Comparison of ENCODE assay signal across 17 cellular contexts in the genomic region with DNA sequence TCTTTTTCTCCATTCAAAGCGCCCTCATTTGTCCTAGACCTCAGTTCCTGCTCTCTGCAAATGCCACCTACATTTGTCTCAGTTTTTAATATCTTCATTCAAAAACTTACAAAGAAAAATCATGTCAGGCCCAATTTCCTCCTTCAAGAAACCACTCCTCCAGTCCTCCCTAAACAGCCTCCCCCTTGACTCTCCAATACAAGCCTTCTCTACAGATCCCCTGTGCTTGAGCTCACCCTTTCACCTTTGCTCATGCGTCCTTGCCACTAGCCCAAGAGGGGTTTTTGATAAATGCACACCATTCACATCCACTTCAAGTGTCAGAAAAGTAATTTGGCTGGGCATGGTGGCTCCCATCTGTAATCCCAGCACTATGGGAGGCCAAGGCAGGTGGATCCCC.
DNase-seq lines count a peak whose midpoint lies in the region; ATAC-seq and TF ChIP-seq lines count a peak whose summit lies in the region.
"Had no signal": no experiment of that assay in that cellular context is flagged by ENCODE, and none has a peak within 500 bp of the region (broad histone marks: within the 10 kb centered on the region; RNA-seq: fewer than 3 reads in every experiment).

No MANE protein-coding gene starts in this region.

- peaks cover 19% of the 10 kb centered on the region for H3K4me1 ChIP-seq in IMR-90 (ENCODE audit: control insufficient read depth, insufficient read depth, low read length)

- no peak overlapping the region for H3K18ac ChIP-seq in IMR-90 (ENCODE audit: low read depth, low read length)

- no peaks in the 10 kb centered on the region for H3K27me3 ChIP-seq in IMR-90 (ENCODE audit: control insufficient read depth, insufficient read depth, low read length)
- H3K27me3 ChIP-seq: BLaER1 treated with 17β-estradiol and CSF1 and Interleukin-3, amounts not matched to agents 10 nM and 100 nM had no signal

- intact Hi-C loops in IMR-90 (cut with micrococcal nuclease) = no loop called here

- H2BK120ac ChIP-seq in IMR-90 (ENCODE audit: low read depth, low read length) = peak overlapping the region; percentile 16; the same call in 1 of the 2 replicates

- no peaks in the 10 kb centered on the region for H3K36me3 Mint-ChIP-seq in activated T-cell treated with anti-CD3 and anti-CD28 coated beads, Interleukin-2, amount 50 U/mL, for 24 hours (ENCODE audit: low read depth)
- H3K36me3 Mint-ChIP-seq in activated T-cell treated with anti-CD3 and anti-CD28 coated beads, Interleukin-2, amount 50 U/mL, for 72 hours (ENCODE audit: insufficient read depth in 2 of 2) = peaks cover 0 to 2% of the 10 kb centered on the region in 2 donors
- H3K36me3 Mint-ChIP-seq in memory B cell = peaks cover 4% of the 10 kb centered on the region
- H3K36me3 Mint-ChIP-seq in stimulated activated memory B cell treated with anti-CD40 and anti-IgM and Interleukin-4, amounts not matched to agents 10 μg/mL and 1 μg/mL and 100 μg/mL, for 72 hours = no peaks in the 10 kb centered on the region

- ATAC-seq in activated T-cell treated with anti-CD3 and anti-CD28 coated beads, Interleukin-2, amount 50 U/mL, for 72 hours (replicated peaks in 1 of 2) = no peak
- ATAC-seq in IMR-90 (ENCODE audit: low read depth) (no peak), memory B cell (ENCODE audit: low read depth) (no peak)
- no peak for ATAC-seq in stimulated activated memory B cell treated with anti-CD40 and anti-IgM and Interleukin-4, amounts not matched to agents 10 μg/mL and 1 μg/mL and 100 μg/mL, for 72 hours
- ATAC-seq: PC-3 had no signal

- no peak overlapping the region for H3K9ac ChIP-seq in IMR-90 (ENCODE audit: low read depth, low read length)

- peaks cover 9% of the 10 kb centered on the region for H3K9me1 ChIP-seq in IMR-90 (ENCODE audit: insufficient read depth, low read length)

- no peaks in the 10 kb centered on the region for H3K27me3 Mint-ChIP-seq in activated T-cell treated with anti-CD3 and anti-CD28 coated beads, Interleukin-2, amount 50 U/mL, for 24 hours
- no peaks in the 10 kb centered on the region for H3K27me3 Mint-ChIP-seq in activated T-cell treated with anti-CD3 and anti-CD28 coated beads, Interleukin-2, amount 50 U/mL, for 72 hours (ENCODE audit: low read depth)
- no peaks in the 10 kb centered on the region for H3K27me3 Mint-ChIP-seq in memory B cell
- H3K27me3 Mint-ChIP-seq in stimulated activated memory B cell treated with anti-CD40 and anti-IgM and Interleukin-4, amounts not matched to agents 10 μg/mL and 1 μg/mL and 100 μg/mL, for 72 hours = no peaks in the 10 kb centered on the region

- H3K4me3 ChIP-seq in IMR-90 (ENCODE audit: insufficient read depth, low read depth, low read length) = no peak overlapping the region
- H3K4me3 ChIP-seq: BLaER1 treated with 17β-estradiol and CSF1 and Interleukin-3, amounts not matched to agents 10 nM and 100 nM; GM23338 had no signal

- peak overlapping the region; percentile 7 for H2AK9ac ChIP-seq in IMR-90 (replicated peaks; ENCODE audit: low read depth, low read length, poor library complexity)

- H2AFZ ChIP-seq in IMR-90 (replicated peaks; ENCODE audit: low read length, poor library complexity) = no peak overlapping the region
- H2AFZ ChIP-seq: GM23338 had no signal

- H2BK20ac ChIP-seq in IMR-90 (ENCODE audit: low read depth, low read length) = no peak overlapping the region

- H3K27ac Mint-ChIP-seq in activated T-cell treated with anti-CD3 and anti-CD28 coated beads, Interleukin-2, amount 50 U/mL, for 24 hours = peak overlapping the region; percentile 7
- no peak overlapping the region for H3K27ac Mint-ChIP-seq in activated T-cell treated with anti-CD3 and anti-CD28 coated beads, Interleukin-2, amount 50 U/mL, for 72 hours
- H3K27ac Mint-ChIP-seq in memory B cell = peak overlapping the region; percentile 5
- peak overlapping the region; percentile 23 for H3K27ac Mint-ChIP-seq in stimulated activated memory B cell treated with anti-CD40 and anti-IgM and Interleukin-4, amounts not matched to agents 10 μg/mL and 1 μg/mL and 100 μg/mL, for 72 hours
- H3K27ac Mint-ChIP-seq: GM23338 had no signal

- TF ChIP-seq POLR2A in IMR-90 (IDR thresholded peaks at IDR 0.05; ENCODE audit: low read depth, low read length) = no peak

- 100% methylated on average over 1 of the region's 2 CpGs; no CpG with 5 or more reads in 1 of the 2 experiments for WGBS in IMR-90 (ENCODE audit: extremely low coverage in 2 of 2, insufficient read length in 1 of 2), 2 experiments

- H4K20me1 ChIP-seq in IMR-90 (ENCODE audit: insufficient read depth, low read length) = peaks cover 77% of the 10 kb centered on the region

- CTCF ChIA-PET in IMR-90 (lab: Yijun Ruan, JAX) = no interaction called here

- no peak overlapping the region for H3K4me2 ChIP-seq in IMR-90 (ENCODE audit: low read depth, low read length)
- H3K4me2 ChIP-seq: GM23338 had no signal

- no peak overlapping the region for H2BK5ac ChIP-seq in IMR-90 (ENCODE audit: low read depth, low read length, poor library complexity, severe bottlenecking)

- H4K91ac ChIP-seq in IMR-90 (ENCODE audit: insufficient read depth, low read depth, low read length) = 0 out of 2 replicates have a peak overlapping the region, but pooled peaks have one; percentile 7

- TF ChIP-seq RAD21 in IMR-90 (IDR thresholded peaks at IDR 0.05; ENCODE audit: low read length) = no peak

- H3K23ac ChIP-seq in IMR-90 (ENCODE audit: low read depth, low read length) = peak overlapping the region; percentile 80; the same call in 1 of the 2 replicates

- no peak overlapping the region; the same call in 1 of the 2 replicates for H3K14ac ChIP-seq in IMR-90 (replicated peaks; ENCODE audit: low read depth, low read length)

- peaks cover 43% of the 10 kb centered on the region for H3K4me1 Mint-ChIP-seq in activated T-cell treated with anti-CD3 and anti-CD28 coated beads, Interleukin-2, amount 50 U/mL, for 24 hours (ENCODE audit: low read depth)
- peaks cover 24% of the 10 kb centered on the region for H3K4me1 Mint-ChIP-seq in activated T-cell treated with anti-CD3 and anti-CD28 coated beads, Interleukin-2, amount 50 U/mL, for 72 hours (ENCODE audit: low read depth)
- H3K4me1 Mint-ChIP-seq in memory B cell = peaks cover 14% of the 10 kb centered on the region
- H3K4me1 Mint-ChIP-seq in stimulated activated memory B cell treated with anti-CD40 and anti-IgM and Interleukin-4, amounts not matched to agents 10 μg/mL and 1 μg/mL and 100 μg/mL, for 72 hours = peaks cover 37% of the 10 kb centered on the region

- peaks cover 16 to 70% of the 10 kb centered on the region in 2 experiments for H3K79me1 ChIP-seq in IMR-90 (ENCODE audit: low read depth in 1 of 2, low read length in 2 of 2)

- dilution Hi-C loops in IMR-90 (cut with HindIII; ENCODE audit: low sequenced_read_pairs, unreplicated experiment) = no loop called here

- H3K4me3 Mint-ChIP-seq in activated T-cell treated with anti-CD3 and anti-CD28 coated beads, Interleukin-2, amount 50 U/mL, for 24 hours = no peak overlapping the region
- H3K4me3 Mint-ChIP-seq in activated T-cell treated with anti-CD3 and anti-CD28 coated beads, Interleukin-2, amount 50 U/mL, for 72 hours = peak overlapping the region in 1 of 2 donors; percentile 8
- H3K4me3 Mint-ChIP-seq in memory B cell = no peak overlapping the region
- no peak overlapping the region for H3K4me3 Mint-ChIP-seq in stimulated activated memory B cell treated with anti-CD40 and anti-IgM and Interleukin-4, amounts not matched to agents 10 μg/mL and 1 μg/mL and 100 μg/mL, for 72 hours
- H3K4me3 Mint-ChIP-seq: GM23338 had no signal

- H3K9me3 ChIP-seq in IMR-90 (ENCODE audit: control insufficient read depth, insufficient read depth, low read length) = no peaks in the 10 kb centered on the region
- H3K9me3 ChIP-seq: BLaER1 treated with 17β-estradiol and CSF1 and Interleukin-3, amounts not matched to agents 10 nM and 100 nM had no signal

- no peak overlapping the region; the same call in 1 of the 2 replicates for H3K4ac ChIP-seq in IMR-90 (ENCODE audit: low read depth, low read length)

- H2BK15ac ChIP-seq in IMR-90 (ENCODE audit: low read depth, low read length) = no peak overlapping the region

- no peak for DNase-seq in activated T-cell treated with anti-CD3 and anti-CD28 coated beads, Interleukin-2, amount 50 U/mL, for 24 hours
- DNase-seq in activated T-cell treated with anti-CD3 and anti-CD28 coated beads, Interleukin-2, amount 50 U/mL, for 72 hours = no peak
- DNase-seq in IMR-90 (no peak), memory B cell (ENCODE audit: low spot score in 2 of 2) (no peak), NCI-H345 (lab: John Stamatoyannopoulos, UW) (no peak)
- DNase-seq in activated naive CD4-positive, alpha-beta T cell treated with Interleukin-2 at 50 U/mL for 16 hours = no peak
- no peak for DNase-seq in activated CD8-positive, alpha-beta memory T cell treated with anti-CD3 and anti-CD28 coated beads, Interleukin-2, amount 50 U/mL, for 4 hours
- DNase-seq: DMS79, HCEC 1CT, KBM-7, NCI-H1105, NCI-H2081 treated with DMSO at 0.1 percent for 48 hours, NCI-H510A treated with DMSO at 0.1 percent for 48 hours, PC-3 had no signal

- H3K9me3 Mint-ChIP-seq in activated T-cell treated with anti-CD3 and anti-CD28 coated beads, Interleukin-2, amount 50 U/mL, for 24 hours = no peaks in the 10 kb centered on the region
- H3K9me3 Mint-ChIP-seq in activated T-cell treated with anti-CD3 and anti-CD28 coated beads, Interleukin-2, amount 50 U/mL, for 72 hours = no peaks in the 10 kb centered on the region
- no peaks in the 10 kb centered on the region for H3K9me3 Mint-ChIP-seq in memory B cell
- no peaks in the 10 kb centered on the region for H3K9me3 Mint-ChIP-seq in stimulated activated memory B cell treated with anti-CD40 and anti-IgM and Interleukin-4, amounts not matched to agents 10 μg/mL and 1 μg/mL and 100 μg/mL, for 72 hours
- H3K9me3 Mint-ChIP-seq: GM23338 had no signal

- H3K36me3 ChIP-seq in IMR-90 (ENCODE audit: control insufficient read depth, insufficient read depth, low read length) = no peaks in the 10 kb centered on the region

- no peak for TF ChIP-seq CTCF in IMR-90 (conservative IDR thresholded peaks at IDR 0.05; ENCODE audit: low read depth, low read length)

- H4K5ac ChIP-seq in IMR-90 (ENCODE audit: low read depth, low read length) = no peak overlapping the region

- POLR2A ChIA-PET in IMR-90 (lab: Charles Lee; ENCODE audit: unreplicated experiment) = no interaction called here

- no peak overlapping the region for H3K27ac ChIP-seq in IMR-90 (ENCODE audit: insufficient read depth, low read length)

- peak overlapping the region in 1 of 2 experiments; percentile 2; a peak in 1 of 4 replicates for H4K8ac ChIP-seq in IMR-90 (ENCODE audit: low read depth in 2 of 2, low read length in 2 of 2)

- H2AK5ac ChIP-seq in IMR-90 (ENCODE audit: low read depth, low read length) = peak overlapping the region; percentile 57

- no TSS peak for BruUV-seq in IMR-90 (replicated peaks; lab: Mats Ljungman, UMichigan)

- H3K56ac ChIP-seq in IMR-90 (ENCODE audit: extremely low read depth, insufficient read depth, low read length) = no peak overlapping the region

- in situ Hi-C loops in IMR-90 (cut with MboI; ENCODE audit: low sequenced_read_pairs) = no loop called here

TF ChIP-seq in IMR-90, 13 proteins besides CTCF, POLR2A, EP300 and RAD21 (continues in another document):
- no peak for TF ChIP-seq MXI1 (IDR thresholded peaks at IDR 0.05; ENCODE audit: borderline replicate concordance, low read depth, low read length)
- TF ChIP-seq FOS (IDR thresholded peaks at IDR 0.05; ENCODE audit: low read depth, low read length) = no peak
- TF ChIP-seq BHLHE40 (IDR thresholded peaks at IDR 0.05; ENCODE audit: low read depth, low read length) = no peak
